In the genomic region with DNA sequence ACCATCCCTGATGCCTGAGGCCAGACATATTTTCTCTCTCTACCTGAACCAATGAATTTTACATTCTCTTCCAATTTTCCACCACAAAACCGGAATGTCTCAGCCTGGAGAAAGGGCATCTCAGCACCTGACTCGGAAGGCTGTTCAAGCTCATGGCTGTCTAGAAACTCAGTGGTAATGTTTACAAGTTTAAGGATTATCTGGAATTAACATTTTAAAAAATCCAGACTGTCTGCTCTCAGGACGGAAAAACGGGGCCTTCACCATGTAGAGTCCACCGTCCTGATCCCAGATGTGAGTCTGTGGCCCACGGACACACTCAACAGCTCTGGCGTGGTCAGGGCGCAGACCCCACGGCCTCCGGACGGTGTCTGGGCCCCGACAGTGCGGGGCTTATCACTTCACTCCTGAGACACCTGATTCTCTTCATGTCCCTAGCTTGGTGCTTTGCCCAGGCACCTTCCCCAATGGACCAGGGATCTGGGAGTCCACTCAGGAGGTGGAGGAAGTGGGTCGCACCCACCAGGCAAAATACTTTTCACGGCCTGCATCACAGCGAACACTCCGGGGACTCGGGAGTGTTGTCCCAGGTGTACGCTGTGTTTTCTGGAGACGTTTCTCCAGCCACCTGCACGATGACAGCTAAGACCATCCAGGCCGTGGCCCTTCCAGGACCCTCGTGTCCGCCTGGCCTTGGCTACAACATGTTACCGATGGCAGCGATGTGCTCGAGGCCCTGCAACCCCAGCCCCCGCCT, we compare ENCODE assay signal across 2 cellular contexts.
TF ChIP-seq lines count a peak whose summit lies in the region.

No MANE protein-coding gene starts in this region.

TF ChIP-seq in SK-N-SH, 30 proteins besides CTCF, POLR2A, EP300 and RAD21 (continued from another document):
- TF ChIP-seq, protein P1, sequence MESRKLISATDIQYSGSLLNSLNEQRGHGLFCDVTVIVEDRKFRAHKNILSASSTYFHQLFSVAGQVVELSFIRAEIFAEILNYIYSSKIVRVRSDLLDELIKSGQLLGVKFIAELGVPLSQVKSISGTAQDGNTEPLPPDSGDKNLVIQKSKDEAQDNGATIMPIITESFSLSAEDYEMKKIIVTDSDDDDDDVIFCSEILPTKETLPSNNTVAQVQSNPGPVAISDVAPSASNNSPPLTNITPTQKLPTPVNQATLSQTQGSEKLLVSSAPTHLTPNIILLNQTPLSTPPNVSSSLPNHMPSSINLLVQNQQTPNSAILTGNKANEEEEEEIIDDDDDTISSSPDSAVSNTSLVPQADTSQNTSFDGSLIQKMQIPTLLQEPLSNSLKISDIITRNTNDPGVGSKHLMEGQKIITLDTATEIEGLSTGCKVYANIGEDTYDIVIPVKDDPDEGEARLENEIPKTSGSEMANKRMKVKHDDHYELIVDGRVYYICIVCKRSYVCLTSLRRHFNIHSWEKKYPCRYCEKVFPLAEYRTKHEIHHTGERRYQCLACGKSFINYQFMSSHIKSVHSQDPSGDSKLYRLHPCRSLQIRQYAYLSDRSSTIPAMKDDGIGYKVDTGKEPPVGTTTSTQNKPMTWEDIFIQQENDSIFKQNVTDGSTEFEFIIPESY (IDR thresholded peaks at IDR 0.05; ENCODE audit: borderline replicate concordance, low read depth): no peak
- TF ChIP-seq, protein P2, sequence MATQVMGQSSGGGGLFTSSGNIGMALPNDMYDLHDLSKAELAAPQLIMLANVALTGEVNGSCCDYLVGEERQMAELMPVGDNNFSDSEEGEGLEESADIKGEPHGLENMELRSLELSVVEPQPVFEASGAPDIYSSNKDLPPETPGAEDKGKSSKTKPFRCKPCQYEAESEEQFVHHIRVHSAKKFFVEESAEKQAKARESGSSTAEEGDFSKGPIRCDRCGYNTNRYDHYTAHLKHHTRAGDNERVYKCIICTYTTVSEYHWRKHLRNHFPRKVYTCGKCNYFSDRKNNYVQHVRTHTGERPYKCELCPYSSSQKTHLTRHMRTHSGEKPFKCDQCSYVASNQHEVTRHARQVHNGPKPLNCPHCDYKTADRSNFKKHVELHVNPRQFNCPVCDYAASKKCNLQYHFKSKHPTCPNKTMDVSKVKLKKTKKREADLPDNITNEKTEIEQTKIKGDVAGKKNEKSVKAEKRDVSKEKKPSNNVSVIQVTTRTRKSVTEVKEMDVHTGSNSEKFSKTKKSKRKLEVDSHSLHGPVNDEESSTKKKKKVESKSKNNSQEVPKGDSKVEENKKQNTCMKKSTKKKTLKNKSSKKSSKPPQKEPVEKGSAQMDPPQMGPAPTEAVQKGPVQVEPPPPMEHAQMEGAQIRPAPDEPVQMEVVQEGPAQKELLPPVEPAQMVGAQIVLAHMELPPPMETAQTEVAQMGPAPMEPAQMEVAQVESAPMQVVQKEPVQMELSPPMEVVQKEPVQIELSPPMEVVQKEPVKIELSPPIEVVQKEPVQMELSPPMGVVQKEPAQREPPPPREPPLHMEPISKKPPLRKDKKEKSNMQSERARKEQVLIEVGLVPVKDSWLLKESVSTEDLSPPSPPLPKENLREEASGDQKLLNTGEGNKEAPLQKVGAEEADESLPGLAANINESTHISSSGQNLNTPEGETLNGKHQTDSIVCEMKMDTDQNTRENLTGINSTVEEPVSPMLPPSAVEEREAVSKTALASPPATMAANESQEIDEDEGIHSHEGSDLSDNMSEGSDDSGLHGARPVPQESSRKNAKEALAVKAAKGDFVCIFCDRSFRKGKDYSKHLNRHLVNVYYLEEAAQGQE (IDR thresholded peaks at IDR 0.05; ENCODE audit: low read depth, low read length): no peak
- TF ChIP-seq TAF1 (IDR thresholded peaks at IDR 0.05; ENCODE audit: borderline replicate concordance, low read depth, low read length): no peak
- no peak for TF ChIP-seq RXRA (IDR thresholded peaks at IDR 0.05; ENCODE audit: borderline replicate concordance, low read depth)
- TF ChIP-seq TCF12 (IDR thresholded peaks at IDR 0.05): no peak
- no peak for TF ChIP-seq JUND (IDR thresholded peaks at IDR 0.05)
- TF ChIP-seq NFIC (IDR thresholded peaks at IDR 0.05; ENCODE audit: borderline replicate concordance): no peak
- no peak for TF ChIP-seq FOXM1 (IDR thresholded peaks at IDR 0.05; ENCODE audit: low read depth)
- TF ChIP-seq, protein P3, sequence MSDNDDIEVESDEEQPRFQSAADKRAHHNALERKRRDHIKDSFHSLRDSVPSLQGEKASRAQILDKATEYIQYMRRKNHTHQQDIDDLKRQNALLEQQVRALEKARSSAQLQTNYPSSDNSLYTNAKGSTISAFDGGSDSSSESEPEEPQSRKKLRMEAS (IDR thresholded peaks at IDR 0.05; ENCODE audit: low read depth): no peak
- TF ChIP-seq ELF1 (IDR thresholded peaks at IDR 0.05): no peak

TF ChIP-seq in SK-N-SH treated with all-trans-retinoic acid at 6 μM for 48 hours, 23 proteins besides CTCF, POLR2A, EP300 and RAD21 (continued from another document):
- TF ChIP-seq CSDC2 (CRISPR knock-in tag; IDR thresholded peaks at IDR 0.05): no peak
- TF ChIP-seq ISL1 (CRISPR knock-in tag; IDR thresholded peaks at IDR 0.05): no peak
- no peak for TF ChIP-seq RARB (CRISPR knock-in tag; IDR thresholded peaks at IDR 0.05)
- no peak for TF ChIP-seq TCF4 (CRISPR knock-in tag; IDR thresholded peaks at IDR 0.05; ENCODE audit: borderline replicate concordance)
- TF ChIP-seq PPARA (CRISPR knock-in tag; IDR thresholded peaks at IDR 0.05; ENCODE audit: borderline replicate concordance): no peak
- no peak for TF ChIP-seq ZC3H10 (CRISPR knock-in tag; IDR thresholded peaks at IDR 0.05)
- TF ChIP-seq ZNF565 (CRISPR knock-in tag; conservative IDR thresholded peaks at IDR 0.05; ENCODE audit: low read depth): no peak
- TF ChIP-seq ESRRG (CRISPR knock-in tag; IDR thresholded peaks at IDR 0.05): no peak
- TF ChIP-seq, protein P4, sequence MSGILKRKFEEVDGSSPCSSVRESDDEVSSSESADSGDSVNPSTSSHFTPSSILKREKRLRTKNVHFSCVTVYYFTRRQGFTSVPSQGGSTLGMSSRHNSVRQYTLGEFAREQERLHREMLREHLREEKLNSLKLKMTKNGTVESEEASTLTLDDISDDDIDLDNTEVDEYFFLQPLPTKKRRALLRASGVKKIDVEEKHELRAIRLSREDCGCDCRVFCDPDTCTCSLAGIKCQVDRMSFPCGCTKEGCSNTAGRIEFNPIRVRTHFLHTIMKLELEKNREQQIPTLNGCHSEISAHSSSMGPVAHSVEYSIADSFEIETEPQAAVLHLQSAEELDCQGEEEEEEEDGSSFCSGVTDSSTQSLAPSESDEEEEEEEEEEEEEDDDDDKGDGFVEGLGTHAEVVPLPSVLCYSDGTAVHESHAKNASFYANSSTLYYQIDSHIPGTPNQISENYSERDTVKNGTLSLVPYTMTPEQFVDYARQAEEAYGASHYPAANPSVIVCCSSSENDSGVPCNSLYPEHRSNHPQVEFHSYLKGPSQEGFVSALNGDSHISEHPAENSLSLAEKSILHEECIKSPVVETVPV (CRISPR knock-in tag; IDR thresholded peaks at IDR 0.05): no peak
- TF ChIP-seq, protein P5, sequence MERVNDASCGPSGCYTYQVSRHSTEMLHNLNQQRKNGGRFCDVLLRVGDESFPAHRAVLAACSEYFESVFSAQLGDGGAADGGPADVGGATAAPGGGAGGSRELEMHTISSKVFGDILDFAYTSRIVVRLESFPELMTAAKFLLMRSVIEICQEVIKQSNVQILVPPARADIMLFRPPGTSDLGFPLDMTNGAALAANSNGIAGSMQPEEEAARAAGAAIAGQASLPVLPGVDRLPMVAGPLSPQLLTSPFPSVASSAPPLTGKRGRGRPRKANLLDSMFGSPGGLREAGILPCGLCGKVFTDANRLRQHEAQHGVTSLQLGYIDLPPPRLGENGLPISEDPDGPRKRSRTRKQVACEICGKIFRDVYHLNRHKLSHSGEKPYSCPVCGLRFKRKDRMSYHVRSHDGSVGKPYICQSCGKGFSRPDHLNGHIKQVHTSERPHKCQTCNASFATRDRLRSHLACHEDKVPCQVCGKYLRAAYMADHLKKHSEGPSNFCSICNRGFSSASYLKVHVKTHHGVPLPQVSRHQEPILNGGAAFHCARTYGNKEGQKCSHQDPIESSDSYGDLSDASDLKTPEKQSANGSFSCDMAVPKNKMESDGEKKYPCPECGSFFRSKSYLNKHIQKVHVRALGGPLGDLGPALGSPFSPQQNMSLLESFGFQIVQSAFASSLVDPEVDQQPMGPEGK (CRISPR knock-in tag; IDR thresholded peaks at IDR 0.05; ENCODE audit: borderline replicate concordance): no peak
- TF ChIP-seq, protein P6, sequence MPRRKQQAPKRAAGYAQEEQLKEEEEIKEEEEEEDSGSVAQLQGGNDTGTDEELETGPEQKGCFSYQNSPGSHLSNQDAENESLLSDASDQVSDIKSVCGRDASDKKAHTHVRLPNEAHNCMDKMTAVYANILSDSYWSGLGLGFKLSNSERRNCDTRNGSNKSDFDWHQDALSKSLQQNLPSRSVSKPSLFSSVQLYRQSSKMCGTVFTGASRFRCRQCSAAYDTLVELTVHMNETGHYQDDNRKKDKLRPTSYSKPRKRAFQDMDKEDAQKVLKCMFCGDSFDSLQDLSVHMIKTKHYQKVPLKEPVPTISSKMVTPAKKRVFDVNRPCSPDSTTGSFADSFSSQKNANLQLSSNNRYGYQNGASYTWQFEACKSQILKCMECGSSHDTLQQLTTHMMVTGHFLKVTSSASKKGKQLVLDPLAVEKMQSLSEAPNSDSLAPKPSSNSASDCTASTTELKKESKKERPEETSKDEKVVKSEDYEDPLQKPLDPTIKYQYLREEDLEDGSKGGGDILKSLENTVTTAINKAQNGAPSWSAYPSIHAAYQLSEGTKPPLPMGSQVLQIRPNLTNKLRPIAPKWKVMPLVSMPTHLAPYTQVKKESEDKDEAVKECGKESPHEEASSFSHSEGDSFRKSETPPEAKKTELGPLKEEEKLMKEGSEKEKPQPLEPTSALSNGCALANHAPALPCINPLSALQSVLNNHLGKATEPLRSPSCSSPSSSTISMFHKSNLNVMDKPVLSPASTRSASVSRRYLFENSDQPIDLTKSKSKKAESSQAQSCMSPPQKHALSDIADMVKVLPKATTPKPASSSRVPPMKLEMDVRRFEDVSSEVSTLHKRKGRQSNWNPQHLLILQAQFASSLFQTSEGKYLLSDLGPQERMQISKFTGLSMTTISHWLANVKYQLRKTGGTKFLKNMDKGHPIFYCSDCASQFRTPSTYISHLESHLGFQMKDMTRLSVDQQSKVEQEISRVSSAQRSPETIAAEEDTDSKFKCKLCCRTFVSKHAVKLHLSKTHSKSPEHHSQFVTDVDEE (CRISPR knock-in tag; IDR thresholded peaks at IDR 0.05): no peak
